Comparison of ENCODE assay signal across 1 cellular context in the genomic region with DNA sequence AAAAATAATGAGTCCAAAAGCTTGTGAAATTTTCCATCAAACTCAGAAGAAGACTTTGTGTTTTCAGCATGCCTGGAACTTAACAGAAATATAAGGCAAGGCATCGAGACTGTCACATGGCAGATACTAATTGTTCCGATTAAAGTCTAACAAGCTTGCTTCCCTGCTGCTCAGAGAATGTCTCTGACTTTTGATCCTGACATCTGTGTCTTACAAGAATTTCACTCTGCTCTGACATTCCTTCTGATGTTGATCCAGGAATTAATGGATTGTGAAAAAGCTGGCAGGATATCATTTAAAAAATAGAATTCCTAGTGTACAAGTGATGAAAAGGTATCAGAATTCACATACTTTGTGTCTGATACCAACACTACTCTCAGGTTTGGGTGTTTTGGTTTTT.
TF ChIP-seq lines count a peak whose summit lies in the region.

No MANE protein-coding gene starts in this region.

TF ChIP-seq in GM23338, 12 proteins besides CTCF, POLR2A, EP300 and RAD21:
- TF ChIP-seq, protein P1, sequence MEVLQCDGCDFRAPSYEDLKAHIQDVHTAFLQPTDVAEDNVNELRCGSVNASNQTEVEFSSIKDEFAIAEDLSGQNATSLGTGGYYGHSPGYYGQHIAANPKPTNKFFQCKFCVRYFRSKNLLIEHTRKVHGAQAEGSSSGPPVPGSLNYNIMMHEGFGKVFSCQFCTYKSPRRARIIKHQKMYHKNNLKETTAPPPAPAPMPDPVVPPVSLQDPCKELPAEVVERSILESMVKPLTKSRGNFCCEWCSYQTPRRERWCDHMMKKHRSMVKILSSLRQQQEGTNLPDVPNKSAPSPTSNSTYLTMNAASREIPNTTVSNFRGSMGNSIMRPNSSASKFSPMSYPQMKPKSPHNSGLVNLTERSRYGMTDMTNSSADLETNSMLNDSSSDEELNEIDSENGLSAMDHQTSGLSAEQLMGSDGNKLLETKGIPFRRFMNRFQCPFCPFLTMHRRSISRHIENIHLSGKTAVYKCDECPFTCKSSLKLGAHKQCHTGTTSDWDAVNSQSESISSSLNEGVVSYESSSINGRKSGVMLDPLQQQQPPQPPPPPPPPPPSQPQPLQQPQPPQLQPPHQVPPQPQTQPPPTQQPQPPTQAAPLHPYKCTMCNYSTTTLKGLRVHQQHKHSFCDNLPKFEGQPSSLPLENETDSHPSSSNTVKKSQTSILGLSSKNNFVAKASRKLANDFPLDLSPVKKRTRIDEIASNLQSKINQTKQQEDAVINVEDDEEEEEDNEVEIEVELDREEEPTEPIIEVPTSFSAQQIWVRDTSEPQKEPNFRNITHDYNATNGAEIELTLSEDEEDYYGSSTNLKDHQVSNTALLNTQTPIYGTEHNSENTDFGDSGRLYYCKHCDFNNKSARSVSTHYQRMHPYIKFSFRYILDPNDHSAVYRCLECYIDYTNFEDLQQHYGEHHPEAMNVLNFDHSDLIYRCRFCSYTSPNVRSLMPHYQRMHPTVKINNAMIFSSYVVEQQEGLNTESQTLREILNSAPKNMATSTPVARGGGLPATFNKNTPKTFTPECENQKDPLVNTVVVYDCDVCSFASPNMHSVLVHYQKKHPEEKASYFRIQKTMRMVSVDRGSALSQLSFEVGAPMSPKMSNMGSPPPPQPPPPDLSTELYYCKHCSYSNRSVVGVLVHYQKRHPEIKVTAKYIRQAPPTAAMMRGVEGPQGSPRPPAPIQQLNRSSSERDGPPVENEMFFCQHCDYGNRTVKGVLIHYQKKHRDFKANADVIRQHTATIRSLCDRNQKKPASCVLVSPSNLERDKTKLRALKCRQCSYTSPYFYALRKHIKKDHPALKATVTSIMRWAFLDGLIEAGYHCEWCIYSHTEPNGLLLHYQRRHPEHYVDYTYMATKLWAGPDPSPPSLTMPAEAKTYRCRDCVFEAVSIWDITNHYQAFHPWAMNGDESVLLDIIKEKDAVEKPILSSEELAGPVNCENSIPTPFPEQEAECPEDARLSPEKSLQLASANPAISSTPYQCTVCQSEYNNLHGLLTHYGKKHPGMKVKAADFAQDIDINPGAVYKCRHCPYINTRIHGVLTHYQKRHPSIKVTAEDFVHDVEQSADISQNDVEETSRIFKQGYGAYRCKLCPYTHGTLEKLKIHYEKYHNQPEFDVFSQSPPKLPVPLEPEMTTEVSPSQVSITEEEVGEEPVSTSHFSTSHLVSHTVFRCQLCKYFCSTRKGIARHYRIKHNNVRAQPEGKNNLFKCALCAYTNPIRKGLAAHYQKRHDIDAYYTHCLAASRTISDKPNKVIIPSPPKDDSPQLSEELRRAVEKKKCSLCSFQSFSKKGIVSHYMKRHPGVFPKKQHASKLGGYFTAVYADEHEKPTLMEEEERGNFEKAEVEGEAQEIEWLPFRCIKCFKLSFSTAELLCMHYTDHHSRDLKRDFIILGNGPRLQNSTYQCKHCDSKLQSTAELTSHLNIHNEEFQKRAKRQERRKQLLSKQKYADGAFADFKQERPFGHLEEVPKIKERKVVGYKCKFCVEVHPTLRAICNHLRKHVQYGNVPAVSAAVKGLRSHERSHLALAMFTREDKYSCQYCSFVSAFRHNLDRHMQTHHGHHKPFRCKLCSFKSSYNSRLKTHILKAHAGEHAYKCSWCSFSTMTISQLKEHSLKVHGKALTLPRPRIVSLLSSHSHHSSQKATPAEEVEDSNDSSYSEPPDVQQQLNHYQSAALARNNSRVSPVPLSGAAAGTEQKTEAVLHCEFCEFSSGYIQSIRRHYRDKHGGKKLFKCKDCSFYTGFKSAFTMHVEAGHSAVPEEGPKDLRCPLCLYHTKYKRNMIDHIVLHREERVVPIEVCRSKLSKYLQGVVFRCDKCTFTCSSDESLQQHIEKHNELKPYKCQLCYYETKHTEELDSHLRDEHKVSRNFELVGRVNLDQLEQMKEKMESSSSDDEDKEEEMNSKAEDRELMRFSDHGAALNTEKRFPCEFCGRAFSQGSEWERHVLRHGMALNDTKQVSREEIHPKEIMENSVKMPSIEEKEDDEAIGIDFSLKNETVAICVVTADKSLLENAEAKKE (CRISPR knock-in tag; IDR thresholded peaks at IDR 0.05) = no peak
- TF ChIP-seq EZH2phosphoT487 (IDR thresholded peaks at IDR 0.05; ENCODE audit: unreplicated experiment) (no peak), ZNF114 (CRISPR knock-in tag; IDR thresholded peaks at IDR 0.05) (no peak), POLR2AphosphoS5 (IDR thresholded peaks at IDR 0.05; ENCODE audit: low read depth) (no peak), NANOG (IDR thresholded peaks at IDR 0.05; ENCODE audit: borderline replicate concordance) (no peak), STAT1 (IDR thresholded peaks at IDR 0.05; ENCODE audit: unreplicated experiment) (no peak), EZH2 (IDR thresholded peaks at IDR 0.05; ENCODE audit: low read depth, unreplicated experiment) (no peak), CREB1 (CRISPR knock-in tag; IDR thresholded peaks at IDR 0.05; ENCODE audit: low read depth) (no peak), JUNB (IDR thresholded peaks at IDR 0.05; ENCODE audit: unreplicated experiment) (no peak), ZNF331 (CRISPR knock-in tag; IDR thresholded peaks at IDR 0.05; ENCODE audit: low read depth) (no peak)
- TF ChIP-seq, protein P2, sequence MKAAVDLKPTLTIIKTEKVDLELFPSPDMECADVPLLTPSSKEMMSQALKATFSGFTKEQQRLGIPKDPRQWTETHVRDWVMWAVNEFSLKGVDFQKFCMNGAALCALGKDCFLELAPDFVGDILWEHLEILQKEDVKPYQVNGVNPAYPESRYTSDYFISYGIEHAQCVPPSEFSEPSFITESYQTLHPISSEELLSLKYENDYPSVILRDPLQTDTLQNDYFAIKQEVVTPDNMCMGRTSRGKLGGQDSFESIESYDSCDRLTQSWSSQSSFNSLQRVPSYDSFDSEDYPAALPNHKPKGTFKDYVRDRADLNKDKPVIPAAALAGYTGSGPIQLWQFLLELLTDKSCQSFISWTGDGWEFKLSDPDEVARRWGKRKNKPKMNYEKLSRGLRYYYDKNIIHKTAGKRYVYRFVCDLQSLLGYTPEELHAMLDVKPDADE (IDR thresholded peaks at IDR 0.05) = no peak
- TF ChIP-seq, protein P3, sequence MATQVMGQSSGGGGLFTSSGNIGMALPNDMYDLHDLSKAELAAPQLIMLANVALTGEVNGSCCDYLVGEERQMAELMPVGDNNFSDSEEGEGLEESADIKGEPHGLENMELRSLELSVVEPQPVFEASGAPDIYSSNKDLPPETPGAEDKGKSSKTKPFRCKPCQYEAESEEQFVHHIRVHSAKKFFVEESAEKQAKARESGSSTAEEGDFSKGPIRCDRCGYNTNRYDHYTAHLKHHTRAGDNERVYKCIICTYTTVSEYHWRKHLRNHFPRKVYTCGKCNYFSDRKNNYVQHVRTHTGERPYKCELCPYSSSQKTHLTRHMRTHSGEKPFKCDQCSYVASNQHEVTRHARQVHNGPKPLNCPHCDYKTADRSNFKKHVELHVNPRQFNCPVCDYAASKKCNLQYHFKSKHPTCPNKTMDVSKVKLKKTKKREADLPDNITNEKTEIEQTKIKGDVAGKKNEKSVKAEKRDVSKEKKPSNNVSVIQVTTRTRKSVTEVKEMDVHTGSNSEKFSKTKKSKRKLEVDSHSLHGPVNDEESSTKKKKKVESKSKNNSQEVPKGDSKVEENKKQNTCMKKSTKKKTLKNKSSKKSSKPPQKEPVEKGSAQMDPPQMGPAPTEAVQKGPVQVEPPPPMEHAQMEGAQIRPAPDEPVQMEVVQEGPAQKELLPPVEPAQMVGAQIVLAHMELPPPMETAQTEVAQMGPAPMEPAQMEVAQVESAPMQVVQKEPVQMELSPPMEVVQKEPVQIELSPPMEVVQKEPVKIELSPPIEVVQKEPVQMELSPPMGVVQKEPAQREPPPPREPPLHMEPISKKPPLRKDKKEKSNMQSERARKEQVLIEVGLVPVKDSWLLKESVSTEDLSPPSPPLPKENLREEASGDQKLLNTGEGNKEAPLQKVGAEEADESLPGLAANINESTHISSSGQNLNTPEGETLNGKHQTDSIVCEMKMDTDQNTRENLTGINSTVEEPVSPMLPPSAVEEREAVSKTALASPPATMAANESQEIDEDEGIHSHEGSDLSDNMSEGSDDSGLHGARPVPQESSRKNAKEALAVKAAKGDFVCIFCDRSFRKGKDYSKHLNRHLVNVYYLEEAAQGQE (IDR thresholded peaks at IDR 0.05; ENCODE audit: unreplicated experiment) = no peak
